8 cellular contexts compared by ENCODE assay signal in genomic region chr17:45162022-45162687, GRCh38. TPM values are rescaled to one million over a fixed set of nuclear protein-coding genes. Genes with fewer than 3 reads are reported as not detected.
DNase-seq lines count a peak whose midpoint lies in the region; ATAC-seq and TF ChIP-seq lines count a peak whose summit lies in the region.

No MANE protein-coding gene starts in this region.

- ATAC-seq in DND-41 (ENCODE audit: insufficient read depth, low read depth) (no peak), HG02678 (IDR thresholded peaks at IDR 0.05; ENCODE audit: unreplicated experiment) (no peak)

- H2AFZ ChIP-seq in DND-41 (ENCODE audit: low read depth, low read length) (peak overlapping the region; percentile 88), SK-N-SH (ENCODE audit: low read depth) (peak overlapping the region; percentile 39; the same call in 1 of the 2 replicates), fibroblast of lung (ENCODE audit: low read length) (peak overlapping the region; percentile 65)

- H3K36me3 ChIP-seq in DND-41 (ENCODE audit: insufficient read depth, low read length) (peaks cover 5% of the 10 kb centered on the region; the same call in 1 of the 2 replicates), SK-N-SH (replicated peaks in 1 of 2; ENCODE audit: control insufficient read depth in 1 of 2, insufficient read depth in 2 of 2, low read length in 1 of 2) (peaks cover 0 to 9% of the 10 kb centered on the region in 2 experiments), fibroblast of lung (ENCODE audit: control insufficient read depth, insufficient read depth, low read length) (no peaks in the 10 kb centered on the region), ovary (no peaks in the 10 kb centered on the region)

- intact Hi-C loops in ovary (cut with DNase I): no loop called here

- 59% methylated on average over 9 of the region's 9 CpGs for WGBS in SK-N-SH (ENCODE audit: low lambda C conversion rate)
- WGBS in ovary, 3 donors: 50 to 57% (median 54%) methylated on average over 9 of the region's 9 CpGs

- TF ChIP-seq EP300 in SK-N-SH (IDR thresholded peaks at IDR 0.05; ENCODE audit: borderline replicate concordance in 1 of 2, low read depth in 1 of 2, low read length in 1 of 2): no peak
- no peak for TF ChIP-seq EP300 in ovary (IDR thresholded peaks at IDR 0.05)

- no peak for TF ChIP-seq RAD21 in SK-N-SH (IDR thresholded peaks at IDR 0.05; ENCODE audit: low read length)

- POLR2A ChIA-PET in SK-N-SH (lab: Yijun Ruan, JAX): interaction anchor here (1.0 to 4.7 kb wide), 6 partner anchors 10 to 206 kb away, joined by 3 to 210 read pairs (median 9); partner anchors contain the start of gene HEXIM1

- TF ChIP-seq CTCF in DND-41 (IDR thresholded peaks at IDR 0.05; ENCODE audit: borderline replicate concordance, extremely low read depth, low read length, poor library complexity, severe bottlenecking) (no peak), SK-N-SH (IDR thresholded peaks at IDR 0.05) (no peak), fibroblast of lung (conservative IDR thresholded peaks at IDR 0.05 in 1 of 2, IDR thresholded peaks at IDR 0.05 in 1 of 2; ENCODE audit: low read depth in 1 of 2, low read length in 2 of 2) (no peak), ovary (IDR thresholded peaks at IDR 0.05) (no peak)

- CTCF ChIA-PET in SK-N-SH (lab: Yijun Ruan, JAX): interaction anchor here (0.8 to 9.7 kb wide), 10 partner anchors 8 to 70 kb away, joined by 3 to 114 read pairs (median 4); partner anchors contain the start of genes ACBD4, HEXIM1 and PLCD3

- peaks cover 45% of the 10 kb centered on the region for H3K79me2 ChIP-seq in DND-41 (ENCODE audit: insufficient read depth, low read length)
- peaks cover 47% of the 10 kb centered on the region for H3K79me2 ChIP-seq in SK-N-SH (ENCODE audit: insufficient read depth)
- peaks cover 37% of the 10 kb centered on the region for H3K79me2 ChIP-seq in fibroblast of lung (ENCODE audit: control insufficient read depth, insufficient read depth, low read length)

- H3K4me2 ChIP-seq in DND-41 (ENCODE audit: insufficient read depth, low read length) (peak overlapping the region; percentile 76), SK-N-SH (peak overlapping the region; percentile 91), fibroblast of lung (ENCODE audit: extremely low read depth, insufficient read depth, low read length) (peak overlapping the region; percentile 98)

- peaks cover 29% of the 10 kb centered on the region for H3K4me1 ChIP-seq in DND-41 (ENCODE audit: insufficient read depth, low read length)
- peaks cover 6 to 18% of the 10 kb centered on the region in 2 experiments; a peak in 2 of 4 replicates for H3K4me1 ChIP-seq in SK-N-SH (ENCODE audit: control insufficient read depth in 1 of 2, insufficient read depth in 2 of 2, low read depth in 1 of 2, low read length in 1 of 2)
- H3K4me1 ChIP-seq in fibroblast of lung (ENCODE audit: control insufficient read depth, extremely low read depth, insufficient read depth, low read length): peaks cover 9% of the 10 kb centered on the region
- H3K4me1 ChIP-seq in ovary (ENCODE audit: insufficient read depth): peaks cover 13% of the 10 kb centered on the region

- H3K9ac ChIP-seq in DND-41 (ENCODE audit: low read depth, low read length) (peak overlapping the region; percentile 91), SK-N-SH (peak overlapping the region; percentile 55), fibroblast of lung (ENCODE audit: insufficient read depth, low read length) (no peak overlapping the region)

- H4K20me1 ChIP-seq in DND-41 (ENCODE audit: insufficient read depth, low read length) (peaks cover 7% of the 10 kb centered on the region; the same call in 1 of the 2 replicates), SK-N-SH (ENCODE audit: insufficient read depth) (no peaks in the 10 kb centered on the region), fibroblast of lung (ENCODE audit: control insufficient read depth, extremely low read depth, insufficient read depth, low read length) (no peaks in the 10 kb centered on the region)

- H3K9me3 ChIP-seq in DND-41 (ENCODE audit: insufficient read depth, low read length, severe bottlenecking): no peaks in the 10 kb centered on the region
- no peaks in the 10 kb centered on the region for H3K9me3 ChIP-seq in SK-N-SH
- H3K9me3 ChIP-seq in fibroblast of lung (ENCODE audit: control insufficient read depth, insufficient read depth, low read depth, low read length): no peaks in the 10 kb centered on the region
- H3K9me3 ChIP-seq in ovary: no peaks in the 10 kb centered on the region

- H3K4me3 ChIP-seq in DND-41 (ENCODE audit: low read depth in 1 of 2, low read length in 2 of 2) (peak overlapping the region; percentile 16 to 87; a peak in 3 of 4 replicates), SK-N-SH (ENCODE audit: low read depth in 2 of 2, low read length in 1 of 2) (peak overlapping the region; percentile 44 to 51), fibroblast of lung (replicated peaks in 1 of 4; ENCODE audit: control extremely low read depth in 1 of 4, insufficient read depth in 1 of 4, low read depth in 3 of 4, low read length in 4 of 4) (peak overlapping the region; percentile 27 to 73 (median 46)), ovary (peak overlapping the region; percentile 9)

- no peaks in the 10 kb centered on the region for H3K27me3 ChIP-seq in DND-41 (ENCODE audit: insufficient read depth, low read length, poor library complexity)
- H3K27me3 ChIP-seq in SK-N-SH (ENCODE audit: insufficient read depth): no peaks in the 10 kb centered on the region
- H3K27me3 ChIP-seq in fibroblast of lung (ENCODE audit: control insufficient read depth, insufficient read depth, low read length): no peaks in the 10 kb centered on the region
- H3K27me3 ChIP-seq in ovary: no peaks in the 10 kb centered on the region

- peaks cover 15% of the 10 kb centered on the region for H3F3A ChIP-seq in SK-N-SH (replicated peaks; ENCODE audit: insufficient read depth)

- H3K27ac ChIP-seq in DND-41 (ENCODE audit: low read length) (peak overlapping the region; percentile 72), SK-N-SH (ENCODE audit: low read depth in 2 of 2, low read length in 1 of 2) (peak overlapping the region; percentile 39 to 80; a peak in 3 of 4 replicates), fibroblast of lung (ENCODE audit: insufficient read depth, low read length) (peak overlapping the region; percentile 7), ovary (peak overlapping the region in 1 of 2 donors; percentile 9)

- no peak for DNase-seq in DND-41
- no peak for DNase-seq in SK-N-SH
- no peak for DNase-seq in fibroblast of lung (ENCODE audit: low read depth in 2 of 2)
- DNase-seq in ovary: peak; percentile 41 to 66 (median 61)
- DNase-seq in putamen (ENCODE audit: low spot score): no peak
- no peak for DNase-seq in NCI-H2107 treated with DMSO at 0.1 percent for 48 hours (lab: John Stamatoyannopoulos, UW; ENCODE audit: unreplicated experiment)
- no peak for DNase-seq in NCI-H510A treated with DMSO at 0.1 percent for 48 hours (lab: John Stamatoyannopoulos, UW)

- H3K9me2 ChIP-seq in SK-N-SH: no peaks in the 10 kb centered on the region

- no peak for TF ChIP-seq POLR2A in ovary (IDR thresholded peaks at IDR 0.05)

TF ChIP-seq in SK-N-SH, 30 proteins besides CTCF, POLR2A, EP300 and RAD21 (continues in another document):
- TF ChIP-seq JUND (IDR thresholded peaks at IDR 0.05) (no peak), RFX5 (IDR thresholded peaks at IDR 0.05; ENCODE audit: low read length) (no peak), GABPA (IDR thresholded peaks at IDR 0.05; ENCODE audit: low read depth) (no peak), NFIC (IDR thresholded peaks at IDR 0.05; ENCODE audit: borderline replicate concordance) (no peak)

RNA-seq across cellular contexts. Expression of gene HEXIM2, which starts 0.5 kb away (rescaled TPM):
- polyA plus RNA-seq in SK-N-SH (2012; rRNA removed) (8.4 and 9.3 TPM in 2 replicates), fibroblast of lung (1.9 and 2.7 TPM in 2 replicates), ovary (1 to 10 TPM; 1.7 to 8.9 TPM)
- polyA plus RNA-seq in SK-N-SH (2012; cell fraction: cytosol; rRNA removed): 5.1 and 6.6 TPM in 2 replicates
- polyA plus RNA-seq in SK-N-SH (2012; cell fraction: nucleus; rRNA removed): 8.7 and 14.7 TPM in 2 replicates
- total RNA-seq in fibroblast of lung (12.8 and 18.7 TPM in 2 replicates), ovary (1 to 10 TPM; 3.4 to 9.1 (median 5.5) TPM)
- 4.3 and 6.4 TPM in 2 replicates for polyA plus RNA-seq in fibroblast of lung (2012)
- polyA minus RNA-seq in fibroblast of lung (ENCODE audit: low replicate concordance): 2.0 and 7.2 TPM in 2 replicates

RNA-seq across cellular contexts. Expression of gene HEXIM1, which starts 13.9 kb away (rescaled TPM):
- polyA plus RNA-seq in SK-N-SH (2012; rRNA removed) (16.1 and 20.7 TPM in 2 replicates), fibroblast of lung (11.7 and 12.4 TPM in 2 replicates), ovary (10 to 100 TPM; 14.4 to 26.9 TPM)
- 17.7 and 18.6 TPM in 2 replicates for polyA plus RNA-seq in SK-N-SH (2012; cell fraction: cytosol; rRNA removed)
- 9.6 and 10.6 TPM in 2 replicates for polyA plus RNA-seq in SK-N-SH (2012; cell fraction: nucleus; rRNA removed)
- total RNA-seq in fibroblast of lung (9.9 and 10.3 TPM in 2 replicates), ovary (10 to 100 TPM; 17.0 to 37.8 (median 27.9) TPM)
- 20.2 and 20.3 TPM in 2 replicates for polyA plus RNA-seq in fibroblast of lung (2012)
- polyA minus RNA-seq in fibroblast of lung (ENCODE audit: low replicate concordance): 4.3 and 6.1 TPM in 2 replicates

RNA-seq across cellular contexts. Expression of gene ACBD4, which starts 26.7 kb away (rescaled TPM):
- polyA plus RNA-seq in SK-N-SH (2012; rRNA removed): 15.8 and 18.1 TPM in 2 replicates
- 4.4 and 7.8 TPM in 2 replicates for polyA plus RNA-seq in SK-N-SH (2012; cell fraction: cytosol; rRNA removed)
- 101 and 115 TPM in 2 replicates for polyA plus RNA-seq in SK-N-SH (2012; cell fraction: nucleus; rRNA removed)
- 7.7 and 18.0 TPM in 2 replicates for total RNA-seq in fibroblast of lung
- polyA plus RNA-seq in fibroblast of lung: 3.0 and 3.4 TPM in 2 replicates
- polyA plus RNA-seq in fibroblast of lung (2012): 5.8 and 6.3 TPM in 2 replicates
- polyA minus RNA-seq in fibroblast of lung (ENCODE audit: low replicate concordance): 4.9 and 8.4 TPM in 2 replicates
- total RNA-seq in ovary: 10 to 100 TPM; 12.4 to 24.0 (median 18.5) TPM
- polyA plus RNA-seq in ovary: 10 to 100 TPM; 11.0 to 24.5 TPM

RNA-seq across cellular contexts. Expression of gene PLCD3, which starts 29.8 kb away (rescaled TPM):
- polyA plus RNA-seq in SK-N-SH (2012; rRNA removed): 51.7 and 59.7 TPM in 2 replicates
- polyA plus RNA-seq in SK-N-SH (2012; cell fraction: cytosol; rRNA removed): 29.6 and 51.7 TPM in 2 replicates
- polyA plus RNA-seq in SK-N-SH (2012; cell fraction: nucleus; rRNA removed): 71.1 and 76.2 TPM in 2 replicates
- total RNA-seq in fibroblast of lung: 39.3 and 59.8 TPM in 2 replicates
- 32.8 and 52.1 TPM in 2 replicates for polyA plus RNA-seq in fibroblast of lung
- polyA plus RNA-seq in fibroblast of lung (2012): 39.6 and 76.5 TPM in 2 replicates
- polyA minus RNA-seq in fibroblast of lung (ENCODE audit: low replicate concordance): 151 and 159 TPM in 2 replicates
- total RNA-seq in ovary: 100 to 1,000 TPM in 2 of 7 donors, 10 to 100 TPM in 5; 33.0 to 166 (median 84.9) TPM
- 10 to 100 TPM; 12.1 to 59.3 TPM for polyA plus RNA-seq in ovary

RNA-seq across cellular contexts. Expression of gene FMNL1, which starts 59.5 kb away (rescaled TPM):
- polyA plus RNA-seq in SK-N-SH (2012; rRNA removed): 1.5 and 2.8 TPM in 2 replicates
- polyA plus RNA-seq in SK-N-SH (2012; cell fraction: cytosol; rRNA removed): 1.6 and 2.7 TPM in 2 replicates
- 7.1 and 9.0 TPM in 2 replicates for polyA plus RNA-seq in SK-N-SH (2012; cell fraction: nucleus; rRNA removed)
- 2.8 and 3.1 TPM in 2 replicates for total RNA-seq in fibroblast of lung
- polyA plus RNA-seq in fibroblast of lung: 1.1 and 1.9 TPM in 2 replicates
- polyA plus RNA-seq in fibroblast of lung (2012): 2.6 and 6.2 TPM in 2 replicates
- 11.4 and 13.4 TPM in 2 replicates for polyA minus RNA-seq in fibroblast of lung (ENCODE audit: low replicate concordance)
- total RNA-seq in ovary: 10 to 100 TPM in 2 of 7 donors, 1 to 10 TPM in 5; 3.7 to 24.0 (median 6.1) TPM
- 1 to 10 TPM; 2.1 to 7.1 TPM for polyA plus RNA-seq in ovary

Comparison
In these comparisons a context has a peak if more than half of its experiments do, and no peak if none do; other contexts are left out.
1. DNase-seq: peak in ovary (5 of 5); none in DND-41 (single experiment), SK-N-SH (single experiment), fibroblast of lung (0 of 2), putamen (single experiment), NCI-H2107 treated with DMSO at 0.1 percent for 48 hours (single experiment) and NCI-H510A treated with DMSO at 0.1 percent for 48 hours (single experiment).
2. Peak in every context shown above with its lines, with median percentiles within 50 percentile points of each other: H2AFZ ChIP-seq, H3K4me2 ChIP-seq and H3K4me3 ChIP-seq.